ENCODE assay signal across 21 cellular contexts in genomic region chr6:75409928-75410327, GRCh38.
DNase-seq lines count a peak whose midpoint lies in the region; ATAC-seq, FAIRE-seq and TF ChIP-seq lines count a peak whose summit lies in the region.
"Had no signal": no experiment of that assay in that cellular context is flagged by ENCODE, and none has a peak within 500 bp of the region (broad histone marks: within the 10 kb centered on the region; RNA-seq: fewer than 3 reads in every experiment).

No MANE protein-coding gene starts in this region.

- no peak for FAIRE-seq in HepG2 (lab: Jason Lieb, UNC)

- H3K4me2 ChIP-seq in mesenchymal stem cell (ENCODE audit: low read length, poor library complexity, severe bottlenecking) (no peak overlapping the region), trophoblast cell (ENCODE audit: low read length) (no peak overlapping the region), HepG2 (ENCODE audit: low read depth, low read length) (no peak overlapping the region)

- intact Hi-C loops in HepG2 (cut with micrococcal nuclease; ENCODE audit: unreplicated experiment) = no loop called here

- no peak overlapping the region for H3K4ac ChIP-seq in mesenchymal stem cell (ENCODE audit: low read depth in 1 of 2, low read length in 2 of 2)
- H3K4ac ChIP-seq in trophoblast cell (ENCODE audit: low read depth, low read length) = no peak overlapping the region

- TF ChIP-seq EP300 in upper lobe of left lung (IDR thresholded peaks at IDR 0.05) (no peak), gastroesophageal sphincter (IDR thresholded peaks at IDR 0.05) (no peak), HepG2 (IDR thresholded peaks at IDR 0.05; ENCODE audit: low read depth in 2 of 2, low read length in 2 of 2) (no peak), HepG2 (CRISPR knock-in tag; IDR thresholded peaks at IDR 0.05; ENCODE audit: borderline replicate concordance) (no peak)

- H3K14ac ChIP-seq in mesenchymal stem cell (ENCODE audit: low read length in 2 of 2) (no peak overlapping the region), trophoblast cell (ENCODE audit: low read length) (no peak overlapping the region)

- no peak for TF ChIP-seq RAD21 in HepG2 (CRISPR knock-in tag; IDR thresholded peaks at IDR 0.05)

- peak overlapping the region; percentile 95 for H3K27ac ChIP-seq in mesenchymal stem cell (ENCODE audit: low read length, poor library complexity, severe bottlenecking)
- no peak overlapping the region for H3K27ac ChIP-seq in trophoblast cell (ENCODE audit: low read depth, low read length)
- H3K27ac ChIP-seq in upper lobe of left lung = no peak overlapping the region
- peak overlapping the region in 1 of 4 donors; percentile 37 for H3K27ac ChIP-seq in gastroesophageal sphincter
- no peak overlapping the region for H3K27ac ChIP-seq in HepG2 (ENCODE audit: extremely low read length, insufficient read depth, low read length)
- H3K27ac ChIP-seq: transverse colon had no signal

- H3K9ac ChIP-seq in mesenchymal stem cell (ENCODE audit: low read length) (no peak overlapping the region), trophoblast cell (ENCODE audit: low read length) (no peak overlapping the region), HepG2 (ENCODE audit: insufficient read depth, low read depth, low read length) (no peak overlapping the region)

- H2AFZ ChIP-seq in mesenchymal stem cell (ENCODE audit: low read depth, low read length) (no peak overlapping the region), trophoblast cell (ENCODE audit: insufficient read depth, low read length, poor library complexity) (no peak overlapping the region), HepG2 (ENCODE audit: low read length) (no peak overlapping the region)

- H4K8ac ChIP-seq in mesenchymal stem cell (ENCODE audit: low read length) (no peak overlapping the region), trophoblast cell (ENCODE audit: low read depth, low read length) (no peak overlapping the region)

- H4K91ac ChIP-seq in mesenchymal stem cell (ENCODE audit: low read length) (no peak overlapping the region), trophoblast cell (ENCODE audit: low read depth, low read length) (no peak overlapping the region)

- no TSS peak for BruUV-seq in HepG2 (replicated peaks; lab: Mats Ljungman, UMichigan)

- H4K12ac ChIP-seq in trophoblast cell (ENCODE audit: low read depth, low read length) = no peak overlapping the region

- in situ Hi-C loops in astrocyte of the spinal cord (cut with HindIII; ENCODE audit: low sequenced_read_pairs) = no loop called here
- in situ Hi-C loops in HepG2 (cut with HindIII; ENCODE audit: extremely low pct_ligation_motif_present, low pct_unique_long_range_greater_than_20kb) = no loop called here

- H3K27me3 ChIP-seq in mesenchymal stem cell (ENCODE audit: control insufficient read depth in 1 of 2, insufficient read depth in 1 of 2, low read length in 2 of 2) (no peaks in the 10 kb centered on the region), trophoblast cell (ENCODE audit: insufficient read depth, low read length) (no peaks in the 10 kb centered on the region), upper lobe of left lung (no peaks in the 10 kb centered on the region), gastroesophageal sphincter (no peaks in the 10 kb centered on the region), HepG2 (ENCODE audit: control insufficient read depth in 1 of 2, insufficient read depth in 2 of 2, low read length in 2 of 2) (no peaks in the 10 kb centered on the region; a peak in 1 of 5 replicates)
- H3K27me3 ChIP-seq: transverse colon had no signal

- H3K23ac ChIP-seq in mesenchymal stem cell (ENCODE audit: low read length in 2 of 2) = no peak overlapping the region
- H3K23ac ChIP-seq in trophoblast cell (ENCODE audit: low read length) = no peak overlapping the region

- H3K9me3 ChIP-seq in mesenchymal stem cell (ENCODE audit: control insufficient read depth, low read length) = no peaks in the 10 kb centered on the region
- H3K9me3 ChIP-seq in trophoblast cell (ENCODE audit: insufficient read depth, low read depth, low read length) = no peaks in the 10 kb centered on the region
- no peaks in the 10 kb centered on the region for H3K9me3 ChIP-seq in upper lobe of left lung
- H3K9me3 ChIP-seq in gastroesophageal sphincter = no peaks in the 10 kb centered on the region
- no peaks in the 10 kb centered on the region for H3K9me3 ChIP-seq in HepG2 (ENCODE audit: low read length)
- H3K9me3 ChIP-seq: mucosa of descending colon, transverse colon had no signal

- H3K36me3 ChIP-seq in mesenchymal stem cell (ENCODE audit: control insufficient read depth in 1 of 2, insufficient read depth in 2 of 2, low read depth in 1 of 2, low read length in 2 of 2) (no peaks in the 10 kb centered on the region), trophoblast cell (ENCODE audit: control insufficient read depth in 1 of 2, insufficient read depth in 2 of 2, low read length in 2 of 2) (no peaks in the 10 kb centered on the region), upper lobe of left lung (no peaks in the 10 kb centered on the region), gastroesophageal sphincter (no peaks in the 10 kb centered on the region), HepG2 (replicated peaks in 1 of 2; ENCODE audit: control insufficient read depth in 1 of 2, insufficient read depth in 2 of 2, low read length in 2 of 2) (no peaks in the 10 kb centered on the region)
- H3K36me3 ChIP-seq: transverse colon had no signal

- TF ChIP-seq POLR2A in upper lobe of left lung (IDR thresholded peaks at IDR 0.05) (no peak), gastroesophageal sphincter (IDR thresholded peaks at IDR 0.05) (no peak), HepG2 (IDR thresholded peaks at IDR 0.05; ENCODE audit: insufficient read depth in 1 of 2, low read depth in 2 of 2, low read length in 2 of 2) (no peak)

- H3K79me2 ChIP-seq in trophoblast cell (ENCODE audit: control insufficient read depth, insufficient read depth, low read length, poor library complexity) (no peaks in the 10 kb centered on the region), HepG2 (ENCODE audit: insufficient read depth, low read length) (no peaks in the 10 kb centered on the region)

- DNase-seq in ELR (ENCODE audit: low read depth) (peak; percentile 89), HK-2 (ENCODE audit: unreplicated experiment) (peak; percentile 43), astrocyte of the spinal cord (ENCODE audit: low read depth, low spot score) (peak; percentile 23), mesenchymal stem cell (no peak), trophoblast cell (no peak), upper lobe of left lung (no peak), HepG2 (ENCODE audit: low spot score) (no peak)
- DNase-seq: activated naive CD4-positive, alpha-beta T cell treated with anti-CD3 and anti-CD28 coated beads, Interleukin-2, amount 50 U/mL, for 16 hours; activated T-cell treated with anti-CD3 and anti-CD28 coated beads, Interleukin-2, amount 50 U/mL, for 48 hours; CD4-positive, alpha-beta T cell; DMS153; effector memory CD8-positive, alpha-beta T cell; immature natural killer cell; KBM-7; mucosa of descending colon; NCI-H2029; posterior cingulate gyrus; transverse colon had no signal

- no peak overlapping the region for H2BK15ac ChIP-seq in mesenchymal stem cell (ENCODE audit: low read depth, poor library complexity, severe bottlenecking)

- H4K20me1 ChIP-seq in HepG2 (ENCODE audit: insufficient read depth, low read length) = no peaks in the 10 kb centered on the region

- H2AK5ac ChIP-seq in mesenchymal stem cell (ENCODE audit: low read length, severe bottlenecking) (no peak overlapping the region), trophoblast cell (ENCODE audit: low read length) (no peak overlapping the region)

- H3K79me1 ChIP-seq in mesenchymal stem cell (replicated peaks; ENCODE audit: low read length, poor library complexity, severe bottlenecking) = peaks cover 6% of the 10 kb centered on the region
- H3K79me1 ChIP-seq in trophoblast cell (ENCODE audit: low read length) = no peaks in the 10 kb centered on the region

- POLR2A ChIA-PET in HepG2 (lab: Yijun Ruan, JAX) = no interaction called here

- H3K18ac ChIP-seq in mesenchymal stem cell (ENCODE audit: low read depth in 1 of 2, low read length in 2 of 2) (no peak overlapping the region), trophoblast cell (ENCODE audit: low read length) (no peak overlapping the region)

- H2BK5ac ChIP-seq in mesenchymal stem cell (ENCODE audit: low read depth, low read length, poor library complexity, severe bottlenecking) = peak overlapping the region; percentile 66
- H2BK5ac ChIP-seq in trophoblast cell (ENCODE audit: low read depth, low read length, poor library complexity) = no peak overlapping the region

- ATAC-seq in upper lobe of left lung (ENCODE audit: low FRiP score in 2 of 2) (no peak), gastroesophageal sphincter (no peak), HepG2 (no peak)
- ATAC-seq: activated CD4-positive, CD25-positive, alpha-beta regulatory T cell treated with anti-CD3 and anti-CD28 coated beads, Interleukin-2, amount 50 U/mL, for 24 hours; effector memory CD8-positive, alpha-beta T cell; mucosa of descending colon; stimulated activated memory B cell treated with anti-CD40 and anti-IgM and Interleukin-4, amounts not matched to agents 10 μg/mL and 1 μg/mL and 100 μg/mL, for 72 hours had no signal

- no peak overlapping the region for H2BK12ac ChIP-seq in mesenchymal stem cell (ENCODE audit: low read length in 2 of 2)
- H2BK12ac ChIP-seq in trophoblast cell (ENCODE audit: low read length) = no peak overlapping the region

- CTCF ChIA-PET in HepG2 (lab: Yijun Ruan, JAX; ENCODE audit: low intra/inter-chr PET ratio, low total read pairs) = no interaction called here

- TF ChIP-seq CTCF in astrocyte of the spinal cord (IDR thresholded peaks at IDR 0.05; ENCODE audit: low read depth, low read length) (no peak), upper lobe of left lung (IDR thresholded peaks at IDR 0.05) (no peak), gastroesophageal sphincter (IDR thresholded peaks at IDR 0.05) (no peak), HepG2 (CRISPR knock-in tag; IDR thresholded peaks at IDR 0.05) (no peak)

- H3K4me3 ChIP-seq in astrocyte of the spinal cord (ENCODE audit: low read depth, low read length) (no peak overlapping the region), mesenchymal stem cell (ENCODE audit: insufficient read depth in 1 of 2, low read depth in 1 of 2, low read length in 2 of 2) (no peak overlapping the region), trophoblast cell (ENCODE audit: low read depth, low read length) (no peak overlapping the region), upper lobe of left lung (no peak overlapping the region), gastroesophageal sphincter (no peak overlapping the region), HepG2 (replicated peaks in 1 of 3; ENCODE audit: insufficient read depth in 1 of 3, low read depth in 2 of 3, low read length in 3 of 3) (no peak overlapping the region)
- H3K4me3 ChIP-seq: mucosa of descending colon, transverse colon had no signal

- H2BK120ac ChIP-seq in mesenchymal stem cell (ENCODE audit: low read depth, low read length) (no peak overlapping the region), trophoblast cell (ENCODE audit: insufficient read depth, low read length, poor library complexity) (no peak overlapping the region)

- peaks cover 5% of the 10 kb centered on the region for H3K4me1 ChIP-seq in mesenchymal stem cell (ENCODE audit: control insufficient read depth, insufficient read depth, low read depth, low read length)
- no peaks in the 10 kb centered on the region for H3K4me1 ChIP-seq in trophoblast cell (ENCODE audit: control insufficient read depth in 1 of 2, insufficient read depth in 2 of 2, low read length in 2 of 2)
- peaks cover 7 to 16% (median 15%) of the 10 kb centered on the region in 4 donors for H3K4me1 ChIP-seq in upper lobe of left lung
- H3K4me1 ChIP-seq in gastroesophageal sphincter = peaks cover 7 to 40% (median 21%) of the 10 kb centered on the region in 3 donors
- no peaks in the 10 kb centered on the region for H3K4me1 ChIP-seq in HepG2 (ENCODE audit: insufficient read depth, low read length)

Comparison
In these comparisons a context has a peak if more than half of its experiments do, and no peak if none do; other contexts are left out.
1. DNase-seq: peak in ELR (single experiment), HK-2 (single experiment) and astrocyte of the spinal cord (single experiment); none in mesenchymal stem cell (single experiment), trophoblast cell (0 of 2), upper lobe of left lung (0 of 2) and HepG2 (single experiment).